1 cellular context compared by ENCODE assay signal in genomic region chr3:90011136-90011535, GRCh38.
TF ChIP-seq lines count a peak whose summit lies in the region.

No MANE protein-coding gene starts in this region.

TF ChIP-seq in GM23338, 12 proteins besides CTCF, POLR2A, EP300 and RAD21 (continued from another document):
- TF ChIP-seq REST (IDR thresholded peaks at IDR 0.05; ENCODE audit: unreplicated experiment) (no peak), ETS1 (IDR thresholded peaks at IDR 0.05) (no peak)
TF ChIP-seq in GM23338: peak in this region for 0.
